In the genomic region with DNA sequence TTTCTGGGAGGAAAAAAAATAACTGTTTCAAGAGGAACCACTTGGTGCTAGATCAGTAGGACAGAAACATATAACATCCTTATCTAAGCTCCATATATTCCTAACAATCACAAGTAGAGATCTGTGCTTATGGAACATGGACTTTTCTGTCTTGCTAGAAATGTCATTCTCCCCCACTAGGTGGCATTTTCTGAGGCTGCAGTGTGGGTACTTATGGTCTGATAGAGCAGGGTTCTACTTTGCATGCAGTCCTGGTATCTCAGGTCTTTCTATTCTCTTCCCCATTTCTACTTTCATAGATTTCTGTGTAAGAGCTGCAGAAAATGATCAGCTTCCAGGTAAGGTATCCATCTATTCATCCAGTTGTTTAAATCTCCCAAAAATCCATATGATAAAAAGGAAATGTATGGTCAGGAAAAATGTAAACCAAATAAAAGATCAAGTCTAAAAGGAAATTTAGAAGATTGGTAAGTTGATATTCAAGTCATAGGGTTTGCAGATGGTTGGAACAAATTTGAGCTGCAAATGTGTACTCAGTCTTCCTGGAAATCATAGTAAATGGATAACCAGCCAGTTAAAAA, we compare ENCODE assay signal across 8 cellular contexts. TPM values are rescaled to one million over a fixed set of nuclear protein-coding genes. Genes with fewer than 3 reads are reported as not detected.
A peak's percentile ranks its signal among the peaks of the same experiment; 100 is the strongest.
DNase-seq lines count a peak whose midpoint lies in the region; ATAC-seq and TF ChIP-seq lines count a peak whose summit lies in the region.

No MANE protein-coding gene starts in this region.

- H3K9ac ChIP-seq in endocrine pancreas (ENCODE audit: control insufficient read depth, insufficient read depth, low read length) = no peak overlapping the region

- H3K4me3 ChIP-seq in AG09309 (ENCODE audit: control insufficient read depth, low read depth, low read length) = no peak overlapping the region
- no peak overlapping the region for H3K4me3 ChIP-seq in GM06990 (replicated peaks; ENCODE audit: low read depth, low read length)
- peak overlapping the region; percentile 97 for H3K4me3 ChIP-seq in endocrine pancreas (ENCODE audit: control insufficient read depth, insufficient read depth, low read length)

- DNase-seq in AG09309 (ENCODE audit: low read depth) (no peak), GM06990 (ENCODE audit: extremely low read depth, insufficient read length) (peak; percentile 21), NAMALWA (ENCODE audit: low spot score) (peak; percentile 89), SKM-1 treated with dmso at 0.1 percent for 144 hours (lab: John Stamatoyannopoulos, UW; ENCODE audit: unreplicated experiment) (peak; percentile 69)
- no peak for DNase-seq in natural killer cell treated with Interleukin-12 subunit alpha and Interleukin-12 subunit beta and Interleukin-15 and Interleukin-18, amount 100 ng/mL, for 72 hours (ENCODE audit: low spot score)

- H3K9me3 ChIP-seq in endocrine pancreas (ENCODE audit: control insufficient read depth, low read length) = no peaks in the 10 kb centered on the region

- H3K4me3 Mint-ChIP-seq in natural killer cell treated with Interleukin-12 subunit alpha and Interleukin-12 subunit beta and Interleukin-15 and Interleukin-18, amount 100 ng/mL, for 72 hours = peak overlapping the region; percentile 93

- peaks cover 6% of the 10 kb centered on the region for H3K9me3 Mint-ChIP-seq in natural killer cell treated with Interleukin-12 subunit alpha and Interleukin-12 subunit beta and Interleukin-15 and Interleukin-18, amount 100 ng/mL, for 72 hours

- H3K36me3 ChIP-seq in GM06990 (ENCODE audit: control insufficient read depth, insufficient read depth, low read length) (peaks cover 1% of the 10 kb centered on the region; the same call in 1 of the 2 replicates), endocrine pancreas (ENCODE audit: control insufficient read depth, insufficient read depth, low read length) (no peaks in the 10 kb centered on the region)

- peaks cover 6% of the 10 kb centered on the region for H3K4me1 ChIP-seq in endocrine pancreas (ENCODE audit: control insufficient read depth, insufficient read depth, low read length)

- H3K27me3 Mint-ChIP-seq in natural killer cell treated with Interleukin-12 subunit alpha and Interleukin-12 subunit beta and Interleukin-15 and Interleukin-18, amount 100 ng/mL, for 72 hours = peaks cover 8 to 13% of the 10 kb centered on the region in 2 donors

- no peak for ATAC-seq in natural killer cell treated with Interleukin-12 subunit alpha and Interleukin-12 subunit beta and Interleukin-15 and Interleukin-18, amount 100 ng/mL, for 72 hours
- ATAC-seq in GM21367 (IDR thresholded peaks at IDR 0.05; ENCODE audit: unreplicated experiment) (no peak), HG02759 (IDR thresholded peaks at IDR 0.05; ENCODE audit: unreplicated experiment) (no peak)

- TF ChIP-seq CTCF in AG09309 (IDR thresholded peaks at IDR 0.05; ENCODE audit: control insufficient read depth, insufficient read depth, low read depth, low read length, missing control alignments) = peak; percentile 75
- peak; percentile 76 for TF ChIP-seq CTCF in GM06990 (IDR thresholded peaks at IDR 0.05; ENCODE audit: insufficient read depth, low read length, poor library complexity, severe bottlenecking)

- no peaks in the 10 kb centered on the region for H3K27me3 ChIP-seq in GM06990 (replicated peaks; ENCODE audit: control insufficient read depth, insufficient read depth, low read length)
- no peaks in the 10 kb centered on the region for H3K27me3 ChIP-seq in endocrine pancreas (ENCODE audit: control insufficient read depth, insufficient read depth, low read length)

- peaks cover 11% of the 10 kb centered on the region for H3K36me3 Mint-ChIP-seq in natural killer cell treated with Interleukin-12 subunit alpha and Interleukin-12 subunit beta and Interleukin-15 and Interleukin-18, amount 100 ng/mL, for 72 hours

- H3K27ac Mint-ChIP-seq in natural killer cell treated with Interleukin-12 subunit alpha and Interleukin-12 subunit beta and Interleukin-15 and Interleukin-18, amount 100 ng/mL, for 72 hours = peak overlapping the region in 1 of 2 donors; percentile 84

- H3K4me1 Mint-ChIP-seq in natural killer cell treated with Interleukin-12 subunit alpha and Interleukin-12 subunit beta and Interleukin-15 and Interleukin-18, amount 100 ng/mL, for 72 hours (ENCODE audit: low read depth in 2 of 2) = peaks cover 22 to 26% of the 10 kb centered on the region in 2 donors

RNA-seq across cellular contexts. Expression of a gene that starts 1.5 kb away (rescaled TPM):
- 1 to 10 TPM; 6.6 to 9.3 TPM for total RNA-seq in natural killer cell treated with Interleukin-12 subunit alpha and Interleukin-12 subunit beta and Interleukin-15 and Interleukin-18, amount 100 ng/mL, for 72 hours

RNA-seq across cellular contexts. Expression of a gene that starts 24.4 kb away (rescaled TPM):
- total RNA-seq in natural killer cell treated with Interleukin-12 subunit alpha and Interleukin-12 subunit beta and Interleukin-15 and Interleukin-18, amount 100 ng/mL, for 72 hours = 10 to 100 TPM; 13.1 to 14.2 TPM

RNA-seq across cellular contexts. Expression of a gene that starts 55.8 kb away (rescaled TPM):
- total RNA-seq in natural killer cell treated with Interleukin-12 subunit alpha and Interleukin-12 subunit beta and Interleukin-15 and Interleukin-18, amount 100 ng/mL, for 72 hours = 1 to 10 TPM; 4.3 to 4.5 TPM

Comparison
In these comparisons a context has a peak if more than half of its experiments do, and no peak if none do; other contexts are left out.
1. DNase-seq: peak in GM06990 (single experiment), NAMALWA (single experiment) and SKM-1 treated with dmso at 0.1 percent for 144 hours (single experiment); none in AG09309 (single experiment) and natural killer cell treated with Interleukin-12 subunit alpha and Interleukin-12 subunit beta and Interleukin-15 and Interleukin-18, amount 100 ng/mL, for 72 hours (single experiment).